1 cellular context compared by ENCODE assay signal in the genomic region with DNA sequence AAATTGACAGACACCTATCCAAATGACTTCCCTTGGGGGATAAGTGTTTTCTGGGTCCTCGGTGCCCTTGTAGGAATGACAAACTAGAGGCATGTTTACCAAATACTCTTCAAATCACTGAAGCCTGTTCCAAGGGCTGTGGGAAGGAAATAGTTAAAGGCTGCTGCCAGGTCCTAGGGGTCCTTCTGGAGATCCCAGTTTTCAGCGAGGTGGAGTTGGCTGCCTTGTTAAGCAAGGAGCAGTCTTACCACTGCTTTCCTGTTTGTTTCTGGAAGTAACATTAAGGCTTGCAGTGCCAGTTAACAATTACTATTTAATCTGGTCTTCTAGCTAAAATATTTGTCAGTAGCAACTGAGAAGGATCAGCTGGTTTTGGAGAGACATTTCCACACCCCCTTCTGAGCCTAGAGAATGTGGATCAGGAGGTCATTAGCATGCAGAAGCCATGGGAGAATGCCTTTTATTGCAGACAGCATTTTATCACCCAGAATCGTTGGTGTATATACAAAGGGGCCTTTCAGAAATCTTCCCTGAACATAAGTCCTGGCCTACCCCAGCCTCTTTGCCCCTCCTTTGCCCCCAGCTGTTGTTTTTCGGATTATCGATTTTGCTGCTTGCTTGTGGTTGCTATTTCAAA.
TF ChIP-seq lines count a peak whose summit lies in the region.

No MANE protein-coding gene starts in this region.

TF ChIP-seq in H1, 55 proteins besides CTCF, POLR2A, EP300 and RAD21 (continued from another document):
- TF ChIP-seq MAFK (IDR thresholded peaks at IDR 0.05; ENCODE audit: low read depth, low read length), result no peak
- no peak for TF ChIP-seq JUN (IDR thresholded peaks at IDR 0.05; ENCODE audit: low read depth, low read length)
- TF ChIP-seq RNF2 (IDR thresholded peaks at IDR 0.05; ENCODE audit: borderline replicate concordance, low read depth, low read length, missing control alignments, poor library complexity, severe bottlenecking), result no peak
- TF ChIP-seq NRF1 (IDR thresholded peaks at IDR 0.05; ENCODE audit: low read depth, low read length), result no peak
- TF ChIP-seq JUND (IDR thresholded peaks at IDR 0.05; ENCODE audit: low read length), result no peak
- TF ChIP-seq EZH2 (IDR thresholded peaks at IDR 0.05; ENCODE audit: low read depth, low read length, severe bottlenecking), result no peak
- no peak for TF ChIP-seq SRF (IDR thresholded peaks at IDR 0.05; ENCODE audit: low read depth, low read length)
- TF ChIP-seq, protein P1, sequence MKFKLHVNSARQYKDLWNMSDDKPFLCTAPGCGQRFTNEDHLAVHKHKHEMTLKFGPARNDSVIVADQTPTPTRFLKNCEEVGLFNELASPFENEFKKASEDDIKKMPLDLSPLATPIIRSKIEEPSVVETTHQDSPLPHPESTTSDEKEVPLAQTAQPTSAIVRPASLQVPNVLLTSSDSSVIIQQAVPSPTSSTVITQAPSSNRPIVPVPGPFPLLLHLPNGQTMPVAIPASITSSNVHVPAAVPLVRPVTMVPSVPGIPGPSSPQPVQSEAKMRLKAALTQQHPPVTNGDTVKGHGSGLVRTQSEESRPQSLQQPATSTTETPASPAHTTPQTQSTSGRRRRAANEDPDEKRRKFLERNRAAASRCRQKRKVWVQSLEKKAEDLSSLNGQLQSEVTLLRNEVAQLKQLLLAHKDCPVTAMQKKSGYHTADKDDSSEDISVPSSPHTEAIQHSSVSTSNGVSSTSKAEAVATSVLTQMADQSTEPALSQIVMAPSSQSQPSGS (IDR thresholded peaks at IDR 0.05; ENCODE audit: low read length), result no peak
- TF ChIP-seq FOSL1 (IDR thresholded peaks at IDR 0.05; ENCODE audit: insufficient read depth, low read depth, low read length), result no peak
- no peak for TF ChIP-seq CHD1 (IDR thresholded peaks at IDR 0.05; ENCODE audit: low read depth, low read length)
- TF ChIP-seq POLR2AphosphoS5 (IDR thresholded peaks at IDR 0.05; ENCODE audit: low read depth, low read length), result no peak
